Comparison of ENCODE assay signal across 30 cellular contexts in the genomic region with DNA sequence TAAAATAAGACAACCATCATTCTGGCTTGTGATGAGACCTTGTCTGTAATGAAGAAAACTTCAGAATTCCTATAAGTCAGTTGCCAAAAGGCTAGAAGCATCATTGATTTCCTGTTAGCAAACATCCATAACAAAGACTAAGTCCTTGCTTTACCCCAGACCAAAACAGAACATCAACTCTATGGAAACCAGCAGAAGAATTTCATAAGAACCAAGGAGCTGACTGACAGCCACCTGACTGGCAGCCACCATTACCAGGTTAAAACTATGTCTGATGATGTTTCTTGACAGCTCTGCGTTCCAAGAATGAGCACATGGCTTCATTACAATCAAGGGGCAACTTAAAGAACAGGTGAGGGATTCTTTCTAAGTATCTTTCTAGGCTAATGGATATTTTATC. TPM values are rescaled to one million over a fixed set of nuclear protein-coding genes. Genes with fewer than 3 reads are reported as not detected.
DNase-seq lines count a peak whose midpoint lies in the region; ATAC-seq and TF ChIP-seq lines count a peak whose summit lies in the region.
"Had no signal": no experiment of that assay in that cellular context is flagged by ENCODE, and none has a peak within 500 bp of the region (broad histone marks: within the 10 kb centered on the region; RNA-seq: fewer than 3 reads in every experiment).

No MANE protein-coding gene starts in this region.

- 100% methylated on average over 1 of the region's 1 CpG for WGBS in mammary epithelial cell (ENCODE audit: low coverage, missing lambda C conversion rate)

- POLR2A ChIA-PET in MCF 10A (lab: Yijun Ruan, JAX): interaction anchor here (1.2 to 1.7 kb wide), 2 partner anchors 12 to 229 kb away, joined by 3 to 4 read pairs; no protein-coding TSS in a partner anchor

- H3K27me3 Mint-ChIP-seq in MCF 10A (ENCODE audit: insufficient read depth, unreplicated experiment): no peaks in the 10 kb centered on the region
- H3K27me3 Mint-ChIP-seq: activated CD4-positive, alpha-beta memory T cell treated with anti-CD3 and anti-CD28 coated beads, Interleukin-2, amount 10 ng/mL, durations not matched to agents 7 days and 5 days; CD4-positive, alpha-beta T cell; T-cell had no signal

- intact Hi-C loops in MCF 10A (cut with micrococcal nuclease): no loop called here
- intact Hi-C loops in breast epithelium (cut with DNase I; ENCODE audit: low total_unique reads): no loop called here
- intact Hi-C loops in mammary epithelial cell (cut with micrococcal nuclease): no loop called here

- H3K36me3 Mint-ChIP-seq in MCF 10A (ENCODE audit: insufficient read depth, unreplicated experiment): no peaks in the 10 kb centered on the region
- H3K36me3 Mint-ChIP-seq: activated naive CD4-positive, alpha-beta T cell treated with anti-CD3 and anti-CD28 coated beads, Interleukin-2, amount 50 U/mL, for 72 hours; T-cell had no signal

- H3K27me3 ChIP-seq in breast epithelium (no peaks in the 10 kb centered on the region), mammary epithelial cell (ENCODE audit: insufficient read depth, low read length) (no peaks in the 10 kb centered on the region), foreskin keratinocyte (no peaks in the 10 kb centered on the region)
- H3K27me3 ChIP-seq: dorsolateral prefrontal cortex, SJSA1 had no signal

- H3K79me2 ChIP-seq in mammary epithelial cell (ENCODE audit: insufficient read depth, low read length): peaks cover 50% of the 10 kb centered on the region

- H3K27ac ChIP-seq in breast epithelium (no peak overlapping the region), mammary epithelial cell (ENCODE audit: insufficient read depth, low read depth, low read length) (peak overlapping the region; percentile 82), foreskin keratinocyte (peak overlapping the region; percentile 84)
- H3K27ac ChIP-seq: GM23248, SJSA1, thoracic aorta had no signal

- dilution Hi-C loops in mammary epithelial cell (cut with HindIII; ENCODE audit: low sequenced_read_pairs): loop anchor here (5.0 kb wide), 1 partner anchor 61 kb away; no protein-coding TSS in a partner anchor

- peaks cover 19% of the 10 kb centered on the region for H3K4me1 Mint-ChIP-seq in MCF 10A (ENCODE audit: insufficient read depth, unreplicated experiment)

- no peak overlapping the region for H3K4me2 ChIP-seq in mammary epithelial cell (ENCODE audit: insufficient read depth, low read depth, low read length)

- H3K9ac ChIP-seq in mammary epithelial cell (ENCODE audit: insufficient read depth, low read length): no peak overlapping the region
- H3K9ac ChIP-seq: GM23248 had no signal

- no peak overlapping the region for H3K4me3 Mint-ChIP-seq in MCF 10A (ENCODE audit: unreplicated experiment)
- H3K4me3 Mint-ChIP-seq: activated CD4-positive, alpha-beta memory T cell treated with anti-CD3 and anti-CD28 coated beads, Interleukin-2, amount 10 ng/mL, durations not matched to agents 7 days and 5 days; CD4-positive, alpha-beta T cell; T-cell had no signal

- H3K9me3 Mint-ChIP-seq in MCF 10A (ENCODE audit: unreplicated experiment): no peaks in the 10 kb centered on the region
- H3K9me3 Mint-ChIP-seq: activated CD4-positive, alpha-beta memory T cell treated with anti-CD3 and anti-CD28 coated beads, Interleukin-2, amount 10 ng/mL, durations not matched to agents 7 days and 5 days; activated naive CD4-positive, alpha-beta T cell treated with anti-CD3 and anti-CD28 coated beads, Interleukin-2, amount 50 U/mL, for 72 hours; activated T-helper 2 cell treated with anti-CD3 and anti-CD28 coated beads, Interferon-gamma antibody, Interleukin-2, Interleukin-4, amounts not matched to agents 10 μg/mL and 5 μg/mL and 100 μg/mL, durations not matched to agents 14 hours and 24 hours and 36 hours; CD4-positive, alpha-beta T cell; T-cell had no signal

- no peaks in the 10 kb centered on the region for H4K20me1 ChIP-seq in mammary epithelial cell (ENCODE audit: insufficient read depth, low read length)

- H3K4me1 ChIP-seq in breast epithelium (no peaks in the 10 kb centered on the region), mammary epithelial cell (ENCODE audit: insufficient read depth, low read length) (peaks cover 9% of the 10 kb centered on the region), foreskin keratinocyte (peaks cover 8% of the 10 kb centered on the region)

- TF ChIP-seq CTCF in MCF 10A (IDR thresholded peaks at IDR 0.05; ENCODE audit: unreplicated experiment): no peak
- no peak for TF ChIP-seq CTCF in breast epithelium (IDR thresholded peaks at IDR 0.05)
- no peak for TF ChIP-seq CTCF in mammary epithelial cell (conservative IDR thresholded peaks at IDR 0.05 in 1 of 2, IDR thresholded peaks at IDR 0.05 in 1 of 2; ENCODE audit: extremely low read depth in 1 of 2, insufficient read depth in 1 of 2, low read depth in 1 of 2, low read length in 2 of 2)
- no peak for TF ChIP-seq CTCF in foreskin keratinocyte (conservative IDR thresholded peaks at IDR 0.05)
- TF ChIP-seq CTCF in GM10266 (IDR thresholded peaks at IDR 0.05; ENCODE audit: control insufficient read depth, insufficient read depth, low read depth, missing control alignments): no peak

- DNase-seq in MCF 10A (ENCODE audit: unreplicated experiment): peak; percentile 6
- no peak for DNase-seq in breast epithelium (ENCODE audit: low spot score in 2 of 2)
- peak; percentile 43 for DNase-seq in mammary epithelial cell
- peak in 1 of 2 donors; percentile 29 for DNase-seq in foreskin keratinocyte
- no peak for DNase-seq in mesenteric fat pad (ENCODE audit: low spot score)
- no peak for DNase-seq in activated T-cell treated with anti-CD3 and anti-CD28 coated beads, Interleukin-2, amount 50 U/mL, for 48 hours
- no peak for DNase-seq in GM10266 (ENCODE audit: extremely low spot score)
- DNase-seq: 8988T; activated CD4-positive, alpha-beta memory T cell treated with anti-CD3 and anti-CD28 coated beads, Interleukin-2, amount 10 ng/mL, durations not matched to agents 7 days and 5 days; activated CD4-positive, CD25-positive, alpha-beta regulatory T cell treated with anti-CD3 and anti-CD28 coated beads, Interleukin-2, amount 50 U/mL, for 72 hours; aorta; CD4-positive, alpha-beta T cell; central memory CD4-positive, alpha-beta T cell; dorsolateral prefrontal cortex; head of caudate nucleus; NCI-H1105; NCI-H1930; NCI-H526; posterior cingulate gyrus; stimulated activated CD4-positive, alpha-beta T cell treated with anti-CD3 and anti-CD28 coated beads, Interleukin-4, amount 100 ng/mL, for 4 hours; stimulated activated naive CD4-positive, alpha-beta T cell; T-cell had no signal

- peak overlapping the region; percentile 9 for H3K27ac Mint-ChIP-seq in MCF 10A (ENCODE audit: low read depth, unreplicated experiment)
- H3K27ac Mint-ChIP-seq: activated CD4-positive, alpha-beta memory T cell treated with anti-CD3 and anti-CD28 coated beads, Interleukin-2, amount 10 ng/mL, durations not matched to agents 7 days and 5 days; activated naive CD4-positive, alpha-beta T cell treated with anti-CD3 and anti-CD28 coated beads, Interleukin-2, amount 50 U/mL, for 72 hours; activated T-helper 2 cell treated with anti-CD3 and anti-CD28 coated beads, Interferon-gamma antibody, Interleukin-2, Interleukin-4, amounts not matched to agents 10 μg/mL and 5 μg/mL and 100 μg/mL, durations not matched to agents 14 hours and 24 hours and 36 hours; CD4-positive, alpha-beta T cell; T-cell had no signal

- in situ Hi-C loops in mammary epithelial cell (cut with MboI; ENCODE audit: low sequenced_read_pairs in 2 of 2): no loop called here

- CTCF ChIA-PET in MCF 10A (lab: Yijun Ruan, JAX): interaction anchor here (1.5 kb wide), 1 partner anchor 155 kb away, joined by 3 read pairs; no protein-coding TSS in a partner anchor
- CTCF ChIA-PET in mammary epithelial cell (lab: Charles Lee; ENCODE audit: low non-redundant PET): no interaction called here

- ATAC-seq in foreskin keratinocyte: peak; percentile 51
- no peak for ATAC-seq in GM21786 (IDR thresholded peaks at IDR 0.05; ENCODE audit: unreplicated experiment)
- ATAC-seq: activated naive CD4-positive, alpha-beta T cell treated with anti-CD3 and anti-CD28 coated beads, Interleukin-2, amount 50 U/mL, for 72 hours; sciatic nerve; T-cell had no signal

- TF ChIP-seq POLR2A in breast epithelium (IDR thresholded peaks at IDR 0.05): no peak

- H3K9me3 ChIP-seq in breast epithelium (no peaks in the 10 kb centered on the region), mammary epithelial cell (replicated peaks; ENCODE audit: insufficient read depth, low read length) (no peaks in the 10 kb centered on the region)
- H3K9me3 ChIP-seq: SJSA1, thoracic aorta had no signal

- no peak overlapping the region for H2AFZ ChIP-seq in mammary epithelial cell (ENCODE audit: low read depth, low read length)
- H2AFZ ChIP-seq: GM23248 had no signal

- H3K36me3 ChIP-seq in breast epithelium: no peaks in the 10 kb centered on the region
- H3K36me3 ChIP-seq in mammary epithelial cell (ENCODE audit: insufficient read depth, low read length): no peaks in the 10 kb centered on the region
- H3K36me3 ChIP-seq: SJSA1, thoracic aorta had no signal

- BruUV-seq in MCF 10A (replicated peaks; lab: Mats Ljungman, UMichigan): no TSS peak
- BruUV-seq in mammary epithelial cell (replicated peaks; lab: Mats Ljungman, UMichigan): no TSS peak

- H3K4me3 ChIP-seq in breast epithelium (no peak overlapping the region), mammary epithelial cell (replicated peaks in 1 of 3; ENCODE audit: insufficient read depth in 1 of 3, low read depth in 2 of 3, low read length in 3 of 3) (no peak overlapping the region)
- H3K4me3 ChIP-seq: dorsolateral prefrontal cortex, GM12878, GM23248, SJSA1, thoracic aorta had no signal

RNA-seq across cellular contexts. Expression of a gene that starts 29.3 kb away (rescaled TPM):
- 35.2 and 46.7 TPM in 2 replicates for total RNA-seq in MCF 10A (2022)
- total RNA-seq in breast epithelium: 10 to 100 TPM; 37.6 to 57.4 (median 49.5) TPM
- total RNA-seq in mammary epithelial cell: 10 to 100 TPM; 30.7 to 36.1 TPM
- polyA plus RNA-seq in mammary epithelial cell: 5.1 TPM
- 18.2 TPM for polyA minus RNA-seq in mammary epithelial cell
- 12.7 and 15.3 TPM in 2 replicates for total RNA-seq in foreskin keratinocyte
- 6.4 and 6.7 TPM in 2 replicates for polyA plus RNA-seq in foreskin keratinocyte
- 37.0 TPM for total RNA-seq in mesenteric fat pad

RNA-seq across cellular contexts. Expression of a gene that starts 56.5 kb away (rescaled TPM):
- total RNA-seq in MCF 10A (2022) (2,095 and 2,221 TPM in 2 replicates), breast epithelium (1,000 to 10,000 TPM; 1,571 to 1,840 (median 1,826) TPM), mammary epithelial cell (1,000 to 10,000 TPM in 1 of 2 donors, 100 to 1,000 TPM in 1; 838 to 1,399 TPM), foreskin keratinocyte (1,897 and 1,923 TPM in 2 replicates), mesenteric fat pad (982 TPM)
- polyA plus RNA-seq in mammary epithelial cell (1,877 TPM), foreskin keratinocyte (2,205 and 2,270 TPM in 2 replicates)
- 600 TPM for polyA minus RNA-seq in mammary epithelial cell

Comparison
In these comparisons a context has a peak if more than half of its experiments do, and no peak if none do; other contexts are left out.
1. DNase-seq: peak in MCF 10A (single experiment) and mammary epithelial cell (single experiment); none in breast epithelium (0 of 2), mesenteric fat pad (single experiment), activated T-cell treated with anti-CD3 and anti-CD28 coated beads, Interleukin-2, amount 50 U/mL, for 48 hours (0 of 2) and GM10266 (single experiment).
2. H3K27ac ChIP-seq: peak in mammary epithelial cell (single experiment) and foreskin keratinocyte (single experiment); none in breast epithelium (0 of 2).